18 cellular contexts compared by ENCODE assay signal in genomic region chr2:156649596-156649995, GRCh38.
DNase-seq lines count a peak whose midpoint lies in the region; ATAC-seq and TF ChIP-seq lines count a peak whose summit lies in the region.
"Had no signal": no experiment of that assay in that cellular context is flagged by ENCODE, and none has a peak within 500 bp of the region (broad histone marks: within the 10 kb centered on the region; RNA-seq: fewer than 3 reads in every experiment).

No MANE protein-coding gene starts in this region.

- H3K9me3 Mint-ChIP-seq in activated T-cell treated with anti-CD3 and anti-CD28 coated beads, Interleukin-2, amount 50 U/mL, for 24 hours, result no peaks in the 10 kb centered on the region
- H3K9me3 Mint-ChIP-seq: activated naive CD8-positive, alpha-beta T cell treated with anti-CD3 and anti-CD28 coated beads for 36 hours had no signal

- H3K27me3 Mint-ChIP-seq in activated T-cell treated with anti-CD3 and anti-CD28 coated beads, Interleukin-2, amount 50 U/mL, for 24 hours, result peaks cover 2% of the 10 kb centered on the region
- H3K27me3 Mint-ChIP-seq: activated naive CD8-positive, alpha-beta T cell treated with anti-CD3 and anti-CD28 coated beads for 36 hours had no signal

- no peak for TF ChIP-seq CTCF in GM20000 (IDR thresholded peaks at IDR 0.05; ENCODE audit: extremely low read depth, missing control alignments)

- no peaks in the 10 kb centered on the region for H3K36me3 Mint-ChIP-seq in activated T-cell treated with anti-CD3 and anti-CD28 coated beads, Interleukin-2, amount 50 U/mL, for 24 hours (ENCODE audit: low read depth)
- H3K36me3 Mint-ChIP-seq: activated naive CD8-positive, alpha-beta T cell treated with anti-CD3 and anti-CD28 coated beads for 36 hours had no signal

- H3K4me1 Mint-ChIP-seq in activated T-cell treated with anti-CD3 and anti-CD28 coated beads, Interleukin-2, amount 50 U/mL, for 24 hours (ENCODE audit: low read depth), result no peaks in the 10 kb centered on the region
- H3K4me1 Mint-ChIP-seq: activated naive CD8-positive, alpha-beta T cell treated with anti-CD3 and anti-CD28 coated beads for 36 hours; stimulated activated naive CD8-positive, alpha-beta T cell treated with anti-CD3 and anti-CD28 coated beads, Interleukin-15, amount 100 ng/mL, for 72 hours had no signal

- H3K4me3 Mint-ChIP-seq in activated T-cell treated with anti-CD3 and anti-CD28 coated beads, Interleukin-2, amount 50 U/mL, for 24 hours, result no peak overlapping the region
- H3K4me3 Mint-ChIP-seq: activated naive CD8-positive, alpha-beta T cell treated with anti-CD3 and anti-CD28 coated beads for 36 hours; stimulated activated naive CD8-positive, alpha-beta T cell treated with anti-CD3 and anti-CD28 coated beads, Interleukin-15, amount 100 ng/mL, for 72 hours had no signal

- peak; percentile 2 for DNase-seq in EH (ENCODE audit: low read depth)
- DNase-seq in NCI-H446 treated with DMSO at 0.1 percent for 48 hours (lab: John Stamatoyannopoulos, UW), result peak; percentile 95
- peak; percentile 33 for DNase-seq in fibroblast of peridontal ligament (ENCODE audit: extremely low read depth)
- peak; percentile 70 for DNase-seq in myocyte (ENCODE audit: low read depth)
- no peak for DNase-seq in GM20000 (ENCODE audit: low spot score)
- DNase-seq in activated T-cell treated with anti-CD3 and anti-CD28 coated beads, Interleukin-2, amount 50 U/mL, for 24 hours, result no peak
- no peak for DNase-seq in stimulated activated CD8-positive, alpha-beta memory T cell treated with anti-CD3 and anti-CD28 coated beads, Interleukin-4, amount 100 ng/mL, for 48 hours
- DNase-seq: activated CD4-positive, CD25-positive, alpha-beta regulatory T cell treated with anti-CD3 and anti-CD28 coated beads, Interleukin-2, amount 50 U/mL, for 72 hours; activated naive CD8-positive, alpha-beta T cell treated with anti-CD3 and anti-CD28 coated beads for 36 hours; cortex of kidney; erythroblast; IMR-90; NCI-H1417 treated with DMSO at 0.1 percent for 48 hours; NCI-H524; spleen; stimulated activated naive CD8-positive, alpha-beta T cell treated with anti-CD3 and anti-CD28 coated beads, Interleukin-15, amount 100 ng/mL, for 72 hours; T-helper 1 cell had no signal

- no peak overlapping the region for H3K27ac Mint-ChIP-seq in activated T-cell treated with anti-CD3 and anti-CD28 coated beads, Interleukin-2, amount 50 U/mL, for 24 hours
- H3K27ac Mint-ChIP-seq: activated naive CD8-positive, alpha-beta T cell treated with anti-CD3 and anti-CD28 coated beads for 36 hours; stimulated activated naive CD8-positive, alpha-beta T cell treated with anti-CD3 and anti-CD28 coated beads, Interleukin-15, amount 100 ng/mL, for 72 hours had no signal

- no peak for ATAC-seq in HG03095 (IDR thresholded peaks at IDR 0.05; ENCODE audit: unreplicated experiment)
- ATAC-seq: stimulated activated naive CD8-positive, alpha-beta T cell treated with anti-CD3 and anti-CD28 coated beads, Interleukin-15, amount 100 ng/mL, for 72 hours had no signal

Comparison
In these comparisons a context has a peak if more than half of its experiments do, and no peak if none do; other contexts are left out.
1. DNase-seq: peak in EH (single experiment), NCI-H446 treated with DMSO at 0.1 percent for 48 hours (single experiment), fibroblast of peridontal ligament (single experiment) and myocyte (single experiment); none in GM20000 (single experiment), activated T-cell treated with anti-CD3 and anti-CD28 coated beads, Interleukin-2, amount 50 U/mL, for 24 hours (single experiment) and stimulated activated CD8-positive, alpha-beta memory T cell treated with anti-CD3 and anti-CD28 coated beads, Interleukin-4, amount 100 ng/mL, for 48 hours (single experiment).